Comparison of ENCODE assay signal across 8 cellular contexts in genomic region chr17:28334666-28335200, GRCh38. TPM values are rescaled to one million over a fixed set of nuclear protein-coding genes. Genes with fewer than 3 reads are reported as not detected.
DNase-seq lines count a peak whose midpoint lies in the region; ATAC-seq, FAIRE-seq and TF ChIP-seq lines count a peak whose summit lies in the region.

No MANE protein-coding gene starts in this region.

- WGBS in GM12878 (ENCODE audit: insufficient coverage, insufficient replicate concordance, low lambda C conversion rate, missing lambda C conversion rate), result 9% methylated on average over 18 of the region's 18 CpGs
- WGBS in aorta, 2 donors, result 3 to 4% methylated on average over 18 of the region's 18 CpGs

- peak overlapping the region; percentile 98 for H3K27ac ChIP-seq in left ventricle myocardium inferior (replicated peaks)
- H3K27ac ChIP-seq in GM12878 (ENCODE audit: control insufficient read depth, insufficient read depth), result peak overlapping the region; percentile 36
- peak overlapping the region in 1 of 2 donors; percentile 69 for H3K27ac ChIP-seq in aorta (ENCODE audit: low read depth in 1 of 2, low read length in 2 of 2)

- H3K36me3 ChIP-seq in left ventricle myocardium inferior (peaks cover 31% of the 10 kb centered on the region), GM12878 (ENCODE audit: control insufficient read depth in 2 of 2, insufficient read depth in 2 of 2, low read length in 1 of 2) (peaks cover 0 to 2% of the 10 kb centered on the region in 2 experiments; a peak in 2 of 4 replicates), aorta (ENCODE audit: control insufficient read depth in 1 of 2, insufficient read depth in 2 of 2, low read length in 1 of 2) (peaks cover 0 to 6% of the 10 kb centered on the region in 2 donors)

- RAD21 ChIA-PET in GM12878 (lab: Charles Lee; ENCODE audit: unreplicated experiment), result interaction anchor here (0.8 to 3.9 kb wide), 11 partner anchors 9 to 575 kb away, joined by 3 to 31 read pairs (median 5); partner anchors contain the start of genes POLDIP2 and TMEM97

- no peak for TF ChIP-seq CTCF in left ventricle myocardium inferior (IDR thresholded peaks at IDR 0.05; ENCODE audit: borderline replicate concordance)
- TF ChIP-seq CTCF in GM12878 (IDR thresholded peaks at IDR 0.05 in 2 of 3, conservative IDR thresholded peaks at IDR 0.05 in 1 of 3; ENCODE audit: control insufficient read depth in 2 of 3, extremely low read depth in 1 of 3, insufficient read depth in 1 of 3, low read depth in 3 of 3, low read length in 3 of 3), result no peak

- no peak for TF ChIP-seq EP300 in GM12878 (IDR thresholded peaks at IDR 0.05; ENCODE audit: borderline replicate concordance in 1 of 2, control insufficient read depth in 1 of 2, low read depth in 2 of 2, low read length in 2 of 2)

- intact Hi-C loops in left ventricle myocardium inferior (cut with micrococcal nuclease), result no loop called here
- intact Hi-C loops in cardiac septum (cut with DNase I), result loop anchor here (1.0 to 5.0 kb wide), 3 partner anchors 23 to 618 kb away; partner anchors contain the start of genes PHF12, POLDIP2, SARM1 and VTN
- intact Hi-C loops in GM12878 (cut with micrococcal nuclease; ENCODE audit: unreplicated experiment), result loop anchor here (1.0 kb wide), 2 partner anchors 15 to 23 kb away; partner anchors contain the start of genes POLDIP2 and TMEM97
- intact Hi-C loops in aorta (cut with DNase I), result loop anchor here (2.0 to 10.0 kb wide), 4 partner anchors 16 to 620 kb away; partner anchors contain the start of genes PHF12 (in 2 of the 2), NLK (in 1 of the 2) and TMEM97 (in 1 of the 2)

- H3K79me2 ChIP-seq in GM12878 (ENCODE audit: control insufficient read depth, insufficient read depth, low read length), result peaks cover 19% of the 10 kb centered on the region

- H3K36me3 Mint-ChIP-seq in memory B cell, result peaks cover 5% of the 10 kb centered on the region

- TSS peak; percentile 67 for BruUV-seq in GM12878 (replicated peaks; lab: Mats Ljungman, UMichigan)

- in situ Hi-C loops in GM12878 (cut with MboI), result loop anchor here (10.0 kb wide), 1 partner anchor 620 kb away; the partner anchor contains the start of gene PHF12

- H3K27me3 ChIP-seq in left ventricle myocardium inferior (ENCODE audit: low read depth), result no peaks in the 10 kb centered on the region
- no peaks in the 10 kb centered on the region for H3K27me3 ChIP-seq in GM12878 (replicated peaks in 1 of 2; ENCODE audit: control insufficient read depth in 2 of 2, insufficient read depth in 2 of 2, low read length in 1 of 2)
- no peaks in the 10 kb centered on the region for H3K27me3 ChIP-seq in aorta (ENCODE audit: control insufficient read depth in 1 of 2, insufficient read depth in 2 of 2, low read length in 1 of 2)

- H3K4me3 ChIP-seq in left ventricle myocardium inferior (peak overlapping the region; percentile 90), GM12878 (peak overlapping the region; percentile 88), aorta (ENCODE audit: low read length in 2 of 2) (peak overlapping the region; percentile 43 to 73)

- H3K9me3 ChIP-seq in left ventricle myocardium inferior (replicated peaks), result no peaks in the 10 kb centered on the region
- no peaks in the 10 kb centered on the region for H3K9me3 ChIP-seq in GM12878 (replicated peaks; ENCODE audit: control insufficient read depth, insufficient read depth, low read length)
- H3K9me3 ChIP-seq in aorta (ENCODE audit: control insufficient read depth, low read length), result no peaks in the 10 kb centered on the region

- DNase-seq in left ventricle myocardium inferior, result no peak
- no peak for DNase-seq in cardiac septum (ENCODE audit: low spot score)
- no peak for DNase-seq in GM12878 (ENCODE audit: low read depth, low spot score)
- DNase-seq in memory B cell (ENCODE audit: low spot score in 2 of 2), result no peak
- DNase-seq in aorta, result no peak
- DNase-seq in LoVo (ENCODE audit: low spot score), result no peak

- peak overlapping the region; percentile 86 for H3K4me2 ChIP-seq in GM12878 (ENCODE audit: control insufficient read depth, insufficient read depth)

- no peaks in the 10 kb centered on the region for H3K9me3 Mint-ChIP-seq in memory B cell

- SMC1A ChIA-PET in GM12878 (lab: Charles Lee; ENCODE audit: uncharacterized antibody, unreplicated experiment), result interaction anchor here (1.0 to 3.6 kb wide), 9 partner anchors 9 to 82 kb away, joined by 3 to 27 read pairs (median 6); partner anchors contain the start of gene POLDIP2

- no peaks in the 10 kb centered on the region; the same call in 1 of the 2 replicates for H4K20me1 ChIP-seq in GM12878 (ENCODE audit: control insufficient read depth, insufficient read depth)

- peak overlapping the region; percentile 98 for H3K27ac Mint-ChIP-seq in memory B cell

- peaks cover 35% of the 10 kb centered on the region for H3K4me1 Mint-ChIP-seq in memory B cell

- no peaks in the 10 kb centered on the region for H3K27me3 Mint-ChIP-seq in memory B cell

- TF ChIP-seq RAD21 in GM12878 (IDR thresholded peaks at IDR 0.05; ENCODE audit: insufficient read depth, low read depth, low read length), result no peak

- CTCF ChIA-PET in GM12878 (lab: Yijun Ruan, JAX), result interaction anchor here (0.6 to 3.6 kb wide), 13 partner anchors 9 to 529 kb away, joined by 3 to 29 read pairs (median 6); partner anchors contain the start of genes POLDIP2 and TMEM97

- no peak for ATAC-seq in GM12878
- no peak for ATAC-seq in memory B cell (ENCODE audit: low read depth)
- no peak for ATAC-seq in aorta (ENCODE audit: low FRiP score)
- no peak for ATAC-seq in HG03469 (IDR thresholded peaks at IDR 0.05; ENCODE audit: unreplicated experiment)
- ATAC-seq in GM18517 (IDR thresholded peaks at IDR 0.05; ENCODE audit: unreplicated experiment), result no peak

- POLR2A ChIA-PET in GM12878 (lab: Charles Lee), result interaction anchor here (0.5 to 2.4 kb wide), 12 partner anchors 13 to 852 kb away, joined by 3 to 26 read pairs (median 4); partner anchors contain the start of genes PIGS, POLDIP2 and TMEM97

- H3K4me1 ChIP-seq in left ventricle myocardium inferior (peaks cover 65% of the 10 kb centered on the region), GM12878 (ENCODE audit: control insufficient read depth, insufficient read depth, low read length) (peaks cover 3% of the 10 kb centered on the region), aorta (ENCODE audit: control insufficient read depth in 1 of 2, insufficient read depth in 2 of 2, low read length in 2 of 2) (peaks cover 0 to 6% of the 10 kb centered on the region in 2 donors)

- FAIRE-seq in GM12878 (lab: Jason Lieb, UNC), result no peak

- peak overlapping the region; percentile 91 for H3K4me3 Mint-ChIP-seq in memory B cell

- no peak for TF ChIP-seq POLR2A in GM12878 (IDR thresholded peaks at IDR 0.05; ENCODE audit: low read depth, low read length)

- H2AFZ ChIP-seq in GM12878 (ENCODE audit: control insufficient read depth, low read depth, low read length), result peak overlapping the region; percentile 85

- peak overlapping the region; percentile 63 for H3K9ac ChIP-seq in GM12878 (ENCODE audit: control insufficient read depth, insufficient read depth, low read length)

RNA-seq across cellular contexts. Expression of gene IFT20, which starts 0.5 kb away (rescaled TPM):
- total RNA-seq in left ventricle myocardium inferior (14.3 TPM), cardiac septum (17.3 TPM), GM12878 (2014; rRNA removed) (18.4 and 21.1 TPM in 2 replicates), GM12878 (2014; rRNA removed; fragmentation: Illumina TruSeq; extraction: Trizol) (16.8 and 17.8 TPM in 2 replicates), GM12878 (2021) (15.2 and 17.5 TPM in 2 replicates), aorta (10 to 100 TPM; 34.5 to 37.2 TPM)
- total RNA-seq in GM12878 (2013; cell fraction: nucleolus; rRNA removed), result 33.5 and 35.9 TPM in 2 replicates
- 26.0 TPM for polyA plus RNA-seq in GM12878 (2011; ENCODE audit: low read depth)
- polyA plus RNA-seq in GM12878 (2011; rRNA removed) (25.2 and 36.0 TPM in 2 replicates), GM12878 (2014; fragmentation: Illumina TruSeq; extraction: Trizol) (19.9 and 21.2 TPM in 2 replicates), GM12878 (2014; fragmentation: Nextera tagmentation; extraction: Ambion mirVana) (10 to 100 TPM in 1 of 2 experiments, 1 to 10 TPM in 1; 9.4 to 13.1 TPM), GM12878 (2014; rRNA removed) (25.2 and 26.6 TPM in 2 replicates), GM12878 (2016; fragmentation: Nextera tagmentation; extraction: Ambion mirVana) (10 to 100 TPM; 32.1 to 38.2 TPM), aorta (10 to 100 TPM; 70.7 to 74.3 TPM)
- polyA plus RNA-seq in GM12878 (2011; cell fraction: cytosol; rRNA removed), result 15.4 and 18.1 TPM in 2 replicates
- polyA plus RNA-seq in GM12878 (2011; cell fraction: nucleus; rRNA removed), result 22.2 and 25.8 TPM in 2 replicates
- polyA plus RNA-seq in GM12878 (2012), result 25.1 and 27.8 TPM in 2 replicates
- 7.9 and 9.8 TPM in 2 replicates for polyA minus RNA-seq in GM12878 (2011; rRNA and poly(A)+ RNA removed)
- polyA minus RNA-seq in GM12878 (2011; cell fraction: cytosol; rRNA and poly(A)+ RNA removed), result 2.1 and 4.6 TPM in 2 replicates
- polyA minus RNA-seq in GM12878 (2011; cell fraction: nucleus; rRNA and poly(A)+ RNA removed), result 6.6 and 7.5 TPM in 2 replicates

RNA-seq across cellular contexts. Expression of gene TNFAIP1, which starts 0.8 kb away (rescaled TPM):
- total RNA-seq in left ventricle myocardium inferior, result 35.1 TPM
- total RNA-seq in cardiac septum, result 58.5 TPM
- 16.3 and 16.9 TPM in 2 replicates for total RNA-seq in GM12878 (2013; cell fraction: nucleolus; rRNA removed)
- total RNA-seq in GM12878 (2014; rRNA removed), result 11.5 and 13.0 TPM in 2 replicates
- 7.0 and 7.9 TPM in 2 replicates for total RNA-seq in GM12878 (2014; rRNA removed; fragmentation: Illumina TruSeq; extraction: Trizol)
- total RNA-seq in GM12878 (2021), result 14.1 and 15.7 TPM in 2 replicates
- polyA plus RNA-seq in GM12878 (2011; ENCODE audit: low read depth), result 4.5 TPM
- 9.6 and 15.9 TPM in 2 replicates for polyA plus RNA-seq in GM12878 (2011; rRNA removed)
- polyA plus RNA-seq in GM12878 (2011; cell fraction: cytosol; rRNA removed), result 14.8 and 15.9 TPM in 2 replicates
- 27.1 and 37.6 TPM in 2 replicates for polyA plus RNA-seq in GM12878 (2011; cell fraction: nucleus; rRNA removed)
- polyA plus RNA-seq in GM12878 (2012), result 6.0 and 9.7 TPM in 2 replicates
- polyA plus RNA-seq in GM12878 (2014; fragmentation: Illumina TruSeq; extraction: Trizol), result 9.9 and 10.0 TPM in 2 replicates
- polyA plus RNA-seq in GM12878 (2014; fragmentation: Nextera tagmentation; extraction: Ambion mirVana), result 1 to 10 TPM; 1.8 to 3.9 TPM
- 10.3 and 11.2 TPM in 2 replicates for polyA plus RNA-seq in GM12878 (2014; rRNA removed)
- 10 to 100 TPM; 14.9 to 16.9 TPM for polyA plus RNA-seq in GM12878 (2016; fragmentation: Nextera tagmentation; extraction: Ambion mirVana)
- polyA minus RNA-seq in GM12878 (2011; rRNA and poly(A)+ RNA removed), result 15.1 TPM in 2 replicates
- polyA minus RNA-seq in GM12878 (2011; cell fraction: cytosol; rRNA and poly(A)+ RNA removed), result 20.6 and 26.4 TPM in 2 replicates
- polyA minus RNA-seq in GM12878 (2011; cell fraction: nucleus; rRNA and poly(A)+ RNA removed), result 11.0 and 13.4 TPM in 2 replicates
- total RNA-seq in aorta, result 10 to 100 TPM; 51.1 to 68.9 TPM
- polyA plus RNA-seq in aorta, result 10 to 100 TPM; 11.7 to 16.2 TPM

RNA-seq across cellular contexts. Expression of gene TMEM97, which starts 15.7 kb away (rescaled TPM):
- total RNA-seq in left ventricle myocardium inferior (2.1 TPM), cardiac septum (3.9 TPM), GM12878 (2014; rRNA removed) (116 and 130 TPM in 2 replicates), GM12878 (2014; rRNA removed; fragmentation: Illumina TruSeq; extraction: Trizol) (83.5 and 84.2 TPM in 2 replicates), GM12878 (2021) (87.8 and 89.3 TPM in 2 replicates), aorta (1 to 10 TPM; 2.5 to 4.1 TPM)
- 29.6 and 33.7 TPM in 2 replicates for total RNA-seq in GM12878 (2013; cell fraction: nucleolus; rRNA removed)
- 32.9 TPM for polyA plus RNA-seq in GM12878 (2011; ENCODE audit: low read depth)
- polyA plus RNA-seq in GM12878 (2011; rRNA removed) (96.8 and 100 TPM in 2 replicates), GM12878 (2014; fragmentation: Illumina TruSeq; extraction: Trizol) (134 and 183 TPM in 2 replicates), GM12878 (2014; fragmentation: Nextera tagmentation; extraction: Ambion mirVana) (100 to 1,000 TPM in 1 of 2 experiments, 10 to 100 TPM in 1; 58.0 to 130 TPM), GM12878 (2014; rRNA removed) (62.4 and 63.1 TPM in 2 replicates), GM12878 (2016; fragmentation: Nextera tagmentation; extraction: Ambion mirVana) (10 to 100 TPM; 81.0 to 83.1 TPM), aorta (1 to 10 TPM; 1.5 to 1.8 TPM)
- polyA plus RNA-seq in GM12878 (2011; cell fraction: cytosol; rRNA removed), result 49.4 and 60.0 TPM in 2 replicates
- polyA plus RNA-seq in GM12878 (2011; cell fraction: nucleus; rRNA removed), result 15.0 and 19.5 TPM in 2 replicates
- 40.5 and 48.1 TPM in 2 replicates for polyA plus RNA-seq in GM12878 (2012)
- polyA minus RNA-seq in GM12878 (2011; rRNA and poly(A)+ RNA removed), result 51.4 and 61.7 TPM in 2 replicates
- 20.0 and 32.0 TPM in 2 replicates for polyA minus RNA-seq in GM12878 (2011; cell fraction: cytosol; rRNA and poly(A)+ RNA removed)
- polyA minus RNA-seq in GM12878 (2011; cell fraction: nucleus; rRNA and poly(A)+ RNA removed), result 9.6 and 12.8 TPM in 2 replicates

RNA-seq across cellular contexts. Expression of gene POLDIP2, which starts 22.6 kb away (rescaled TPM):
- total RNA-seq in left ventricle myocardium inferior, result 154 TPM
- total RNA-seq in cardiac septum, result 127 TPM
- total RNA-seq in GM12878 (2013; cell fraction: nucleolus; rRNA removed), result 14.6 and 15.4 TPM in 2 replicates
- total RNA-seq in GM12878 (2014; rRNA removed), result 126 and 131 TPM in 2 replicates
- 63.9 and 69.2 TPM in 2 replicates for total RNA-seq in GM12878 (2014; rRNA removed; fragmentation: Illumina TruSeq; extraction: Trizol)
- 108 and 111 TPM in 2 replicates for total RNA-seq in GM12878 (2021)
- 40.6 TPM for polyA plus RNA-seq in GM12878 (2011; ENCODE audit: low read depth)
- polyA plus RNA-seq in GM12878 (2011; rRNA removed), result 57.7 and 89.9 TPM in 2 replicates
- polyA plus RNA-seq in GM12878 (2011; cell fraction: cytosol; rRNA removed), result 97.0 and 115 TPM in 2 replicates
- 55.2 and 56.5 TPM in 2 replicates for polyA plus RNA-seq in GM12878 (2011; cell fraction: nucleus; rRNA removed)
- 62.4 and 78.2 TPM in 2 replicates for polyA plus RNA-seq in GM12878 (2012)
- polyA plus RNA-seq in GM12878 (2014; fragmentation: Illumina TruSeq; extraction: Trizol), result 120 and 133 TPM in 2 replicates
- polyA plus RNA-seq in GM12878 (2014; fragmentation: Nextera tagmentation; extraction: Ambion mirVana), result 10 to 100 TPM; 22.8 to 36.9 TPM
- 134 and 139 TPM in 2 replicates for polyA plus RNA-seq in GM12878 (2014; rRNA removed)
- polyA plus RNA-seq in GM12878 (2016; fragmentation: Nextera tagmentation; extraction: Ambion mirVana), result 100 to 1,000 TPM; 180 to 196 TPM
- polyA minus RNA-seq in GM12878 (2011; rRNA and poly(A)+ RNA removed), result 49.2 and 59.1 TPM in 2 replicates
- 25.4 and 26.7 TPM in 2 replicates for polyA minus RNA-seq in GM12878 (2011; cell fraction: cytosol; rRNA and poly(A)+ RNA removed)
- polyA minus RNA-seq in GM12878 (2011; cell fraction: nucleus; rRNA and poly(A)+ RNA removed), result 10.9 and 17.0 TPM in 2 replicates
- 10 to 100 TPM; 40.1 to 42.5 TPM for total RNA-seq in aorta
- polyA plus RNA-seq in aorta, result 10 to 100 TPM; 36.6 to 41.4 TPM

RNA-seq across cellular contexts. Expression of gene SEBOX, which starts 30.3 kb away (rescaled TPM):
- not detected for total RNA-seq in left ventricle myocardium inferior
- total RNA-seq in cardiac septum, result not detected
- not detected in 2 replicates for total RNA-seq in GM12878 (2013; cell fraction: nucleolus; rRNA removed)
- not detected in 2 replicates for total RNA-seq in GM12878 (2014; rRNA removed)
- not detected in 2 replicates for total RNA-seq in GM12878 (2014; rRNA removed; fragmentation: Illumina TruSeq; extraction: Trizol)
- not detected in 2 replicates for total RNA-seq in GM12878 (2021)
- not detected for polyA plus RNA-seq in GM12878 (2011; ENCODE audit: low read depth)
- not detected in 2 replicates for polyA plus RNA-seq in GM12878 (2011; rRNA removed)
- polyA plus RNA-seq in GM12878 (2011; cell fraction: cytosol; rRNA removed), result not detected in 2 replicates
- not detected in 2 replicates for polyA plus RNA-seq in GM12878 (2011; cell fraction: nucleus; rRNA removed)
- not detected in 2 replicates for polyA plus RNA-seq in GM12878 (2012)
- polyA plus RNA-seq in GM12878 (2014; fragmentation: Illumina TruSeq; extraction: Trizol), result not detected in 2 replicates
- polyA plus RNA-seq in GM12878 (2014; fragmentation: Nextera tagmentation; extraction: Ambion mirVana), result not detected
- not detected in 2 replicates for polyA plus RNA-seq in GM12878 (2014; rRNA removed)
- not detected for polyA plus RNA-seq in GM12878 (2016; fragmentation: Nextera tagmentation; extraction: Ambion mirVana)
- polyA minus RNA-seq in GM12878 (2011; rRNA and poly(A)+ RNA removed), result not detected in 2 replicates
- not detected in 2 replicates for polyA minus RNA-seq in GM12878 (2011; cell fraction: cytosol; rRNA and poly(A)+ RNA removed)
- not detected in 2 replicates for polyA minus RNA-seq in GM12878 (2011; cell fraction: nucleus; rRNA and poly(A)+ RNA removed)
- not detected for total RNA-seq in aorta
- polyA plus RNA-seq in aorta, result not detected
